17 cellular contexts compared by ENCODE assay signal in genomic region chr11:105582497-105582896, GRCh38. TPM values are rescaled to one million over a fixed set of nuclear protein-coding genes. Genes with fewer than 3 reads are reported as not detected.
A peak's percentile ranks its signal among the peaks of the same experiment; 100 is the strongest.
DNase-seq lines count a peak whose midpoint lies in the region; ATAC-seq and TF ChIP-seq lines count a peak whose summit lies in the region.
"Had no signal": no experiment of that assay in that cellular context is flagged by ENCODE, and none has a peak within 500 bp of the region (broad histone marks: within the 10 kb centered on the region; RNA-seq: fewer than 3 reads in every experiment).

No MANE protein-coding gene starts in this region.

- H3K36me3 ChIP-seq in stomach = no peaks in the 10 kb centered on the region
- H3K36me3 ChIP-seq: HAP-1, Peyer's patch had no signal

- no peak for ATAC-seq in GM18861 (IDR thresholded peaks at IDR 0.05; ENCODE audit: unreplicated experiment)
- ATAC-seq: A549, Right ventricle myocardium inferior had no signal

- no peak for TF ChIP-seq CTCF in stomach (IDR thresholded peaks at IDR 0.05)

- no peaks in the 10 kb centered on the region for H3K9me3 ChIP-seq in stomach
- H3K9me3 ChIP-seq: A549, HAP-1, Peyer's patch had no signal

- H3K4me1 ChIP-seq in stomach = no peaks in the 10 kb centered on the region
- H3K4me1 ChIP-seq: A549, HAP-1, Peyer's patch had no signal

- intact Hi-C loops in stomach (cut with DNase I; ENCODE audit: low total_unique reads) = no loop called here

- TF ChIP-seq EP300 in stomach (IDR thresholded peaks at IDR 0.05) = no peak

- TF ChIP-seq POLR2A in stomach (IDR thresholded peaks at IDR 0.05) = no peak

- WGBS in stomach, 5 donors = 62 to 73% (median 71%) methylated on average over 4 of the region's 4 CpGs

- no peak overlapping the region for H3K4me3 ChIP-seq in stomach
- H3K4me3 ChIP-seq: A549, HAP-1, Peyer's patch had no signal

- H3K27me3 ChIP-seq in stomach = no peaks in the 10 kb centered on the region
- H3K27me3 ChIP-seq: Peyer's patch had no signal

- H3K27ac ChIP-seq in stomach = no peak overlapping the region
- H3K27ac ChIP-seq: A549, Peyer's patch had no signal

- DNase-seq in EL = peak; percentile 13
- peak; percentile 73 for DNase-seq in M059J (ENCODE audit: low read depth)
- peak; percentile 12 for DNase-seq in astrocyte of the hippocampus (ENCODE audit: low read depth, low spot score)
- peak; percentile 16 for DNase-seq in kidney tubule cell (ENCODE audit: low spot score)
- no peak for DNase-seq in stomach
- no peak for DNase-seq in NCI-H1105 treated with DMSO at 0.1 percent for 48 hours (lab: John Stamatoyannopoulos, UW)
- DNase-seq: C1 segment of cervical spinal cord, DMS 273 treated with DMSO at 0.1 percent for 48 hours, NCI-H146, NCI-H2081 treated with DMSO at 0.1 percent for 48 hours, NCI-H524, Peyer's patch had no signal

RNA-seq across cellular contexts. Expression of gene GRIA4, which starts 27.4 kb away (rescaled TPM):
- total RNA-seq in M059J (2014; rRNA removed; shearing (Covaris generic)) = 0.10 TPM in 1 of 2 replicates, not detected in the other
- 1 to 10 TPM in 3 of 5 donors, under 1 TPM in 1, not detected in 1; under 0.01 to 5.9 (median 2.3) TPM for total RNA-seq in stomach
- polyA plus RNA-seq in stomach = 1 to 10 TPM in 2 of 3 donors, under 1 TPM in 1; 0.95 to 4.4 (median 2.0) TPM
- total RNA-seq: HT-29, Right ventricle myocardium inferior had no signal
- polyA plus RNA-seq: A549 had no signal

Comparison
In these comparisons a context has a peak if more than half of its experiments do, and no peak if none do; other contexts are left out.
1. DNase-seq: peak in EL (single experiment), M059J (single experiment), astrocyte of the hippocampus (single experiment) and kidney tubule cell (single experiment); none in stomach (single experiment) and NCI-H1105 treated with DMSO at 0.1 percent for 48 hours (single experiment).